Comparison of ENCODE assay signal across 1 cellular context in the genomic region with DNA sequence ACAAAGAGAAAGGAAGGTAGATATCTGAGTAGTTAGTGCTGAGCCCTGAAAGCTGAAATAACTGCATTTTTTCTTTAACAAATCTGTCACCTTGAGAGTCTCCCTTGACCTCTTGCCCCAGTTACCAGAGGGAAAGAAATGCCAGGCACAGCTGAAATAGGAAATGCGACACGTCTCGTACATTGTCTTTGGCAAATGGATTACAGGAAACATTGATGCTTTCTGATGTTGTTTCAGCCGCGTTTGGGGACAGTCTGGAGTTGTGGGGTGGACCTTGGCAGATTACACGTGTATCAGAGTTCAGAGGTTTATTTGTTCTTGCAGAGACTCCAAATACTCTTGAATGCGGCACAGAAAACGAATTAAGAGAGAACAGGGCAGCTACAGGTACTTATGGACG.
TF ChIP-seq lines count a peak whose summit lies in the region.

No MANE protein-coding gene starts in this region.

TF ChIP-seq in endothelial cell of umbilical vein, 7 proteins besides CTCF, POLR2A, EP300 and RAD21:
- TF ChIP-seq MYC (IDR thresholded peaks at IDR 0.05; ENCODE audit: low read depth, low read length) (no peak), JUN (IDR thresholded peaks at IDR 0.05; ENCODE audit: borderline replicate concordance, insufficient read depth, insufficient read length, low read depth) (no peak)
